In genomic region chr2:132417430-132418035, GRCh38 we compare ENCODE assay signal across 18 cellular contexts. TPM values are rescaled to one million over a fixed set of nuclear protein-coding genes. Genes with fewer than 3 reads are reported as not detected.
DNase-seq lines count a peak whose midpoint lies in the region; TF ChIP-seq lines count a peak whose summit lies in the region.
"Had no signal": no experiment of that assay in that cellular context is flagged by ENCODE, and none has a peak within 500 bp of the region (broad histone marks: within the 10 kb centered on the region; RNA-seq: fewer than 3 reads in every experiment).

No MANE protein-coding gene starts in this region.

- POLR2A ChIA-PET in PC-9 (lab: Charles Lee; ENCODE audit: unreplicated experiment) = no interaction called here

- DNase-seq in PC-9 (peak in 1 of 2 experiments; percentile 50), colonic mucosa (peak; percentile 27), stomach (no peak), GOT3 (lab: John Stamatoyannopoulos, UW) (no peak), dermis blood vessel endothelial cell (no peak), activated gamma-delta T cell treated with Interleukin-2 at 50 U/mL for 16 hours (no peak)
- DNase-seq: COR-L47; effector CD8-positive, alpha-beta T cell; heart left ventricle; immature natural killer cell; KG1; NCI-H1092 treated with DMSO at 0.1 percent for 48 hours; NCI-H2081 treated with DMSO at 0.1 percent for 48 hours; NCI-H526 treated with DMSO at 0.1 percent for 48 hours; retina; stimulated activated naive CD8-positive, alpha-beta T cell treated with anti-CD3 and anti-CD28 coated beads, Interleukin-15, Interleukin-2, amounts not matched to agents 100 U/mL and 50 U/mL, for 24 hours had no signal

- intact Hi-C loops in PC-9 (cut with micrococcal nuclease; ENCODE audit: unreplicated experiment) (loop anchor here (2.0 to 10.0 kb wide), 4 partner anchors 65 to 255 kb away; partner anchors contain the start of gene LYPD1), colonic mucosa (cut with DNase I) (no loop called here), stomach (cut with DNase I; ENCODE audit: low total_unique reads) (no loop called here)

- H3K9ac ChIP-seq in colonic mucosa (ENCODE audit: low read depth in 2 of 2, low read length in 2 of 2) (peak overlapping the region in 1 of 2 donors; percentile 76), mucosa of rectum (ENCODE audit: low read depth in 1 of 2, low read length in 2 of 2) (peak overlapping the region; percentile 28 to 44)

- no peak for TF ChIP-seq POLR2A in stomach (IDR thresholded peaks at IDR 0.05)

- peak overlapping the region; percentile 63 for H2AFZ ChIP-seq in PC-9

- H3K9me2 ChIP-seq in PC-9 (ENCODE audit: insufficient read depth) = no peaks in the 10 kb centered on the region

- H3K27me3 ChIP-seq in PC-9 (ENCODE audit: insufficient read depth, low read depth) = no peaks in the 10 kb centered on the region
- no peaks in the 10 kb centered on the region for H3K27me3 ChIP-seq in colonic mucosa
- no peaks in the 10 kb centered on the region for H3K27me3 ChIP-seq in mucosa of rectum (ENCODE audit: control insufficient read depth in 2 of 2, insufficient read depth in 2 of 2, low read length in 2 of 2)
- H3K27me3 ChIP-seq in stomach = peaks cover 0 to 9% (median 0%) of the 10 kb centered on the region in 3 donors

- H3K4me1 ChIP-seq in PC-9 (replicated peaks; ENCODE audit: insufficient read depth) (peaks cover 62% of the 10 kb centered on the region), colonic mucosa (no peaks in the 10 kb centered on the region), mucosa of rectum (ENCODE audit: control insufficient read depth in 2 of 2, insufficient read depth in 2 of 2, low read length in 2 of 2) (peaks cover 18 to 42% of the 10 kb centered on the region in 2 donors), stomach (peaks cover 28 to 50% (median 39%) of the 10 kb centered on the region in 4 donors)

- no peak for TF ChIP-seq EP300 in stomach (IDR thresholded peaks at IDR 0.05)

- peak overlapping the region; percentile 73 for H3K4me3 ChIP-seq in PC-9
- H3K4me3 ChIP-seq in colonic mucosa = peak overlapping the region; percentile 44
- H3K4me3 ChIP-seq in mucosa of rectum (ENCODE audit: low read length in 2 of 2) = peak overlapping the region; percentile 70 to 78
- H3K4me3 ChIP-seq in stomach = peak overlapping the region; percentile 50 to 61 (median 55)

- H3K36me3 ChIP-seq in PC-9 (ENCODE audit: low read depth) = 0 out of 2 replicates have a peak, but pooled peaks cover 4% of the 10 kb centered on the region
- no peaks in the 10 kb centered on the region for H3K36me3 ChIP-seq in colonic mucosa
- H3K36me3 ChIP-seq in mucosa of rectum (ENCODE audit: control insufficient read depth in 2 of 2, insufficient read depth in 2 of 2, low read length in 2 of 2) = no peaks in the 10 kb centered on the region
- no peaks in the 10 kb centered on the region for H3K36me3 ChIP-seq in stomach
- H3K36me3 ChIP-seq: heart left ventricle had no signal

- no TSS peak for BruUV-seq in PC-9 (replicated peaks; lab: Mats Ljungman, UMichigan)

- peaks cover 7% of the 10 kb centered on the region; the same call in 1 of the 2 replicates for H4K20me1 ChIP-seq in PC-9 (ENCODE audit: insufficient read depth)

- H3K9me3 ChIP-seq in PC-9 (ENCODE audit: insufficient read depth, low read depth) = no peaks in the 10 kb centered on the region
- H3K9me3 ChIP-seq in colonic mucosa = no peaks in the 10 kb centered on the region
- H3K9me3 ChIP-seq in mucosa of rectum (ENCODE audit: control insufficient read depth in 2 of 2, low read length in 2 of 2) = no peaks in the 10 kb centered on the region
- no peaks in the 10 kb centered on the region for H3K9me3 ChIP-seq in stomach
- H3K9me3 ChIP-seq: heart left ventricle had no signal

- peak overlapping the region; percentile 77 for H3K27ac ChIP-seq in PC-9
- H3K27ac ChIP-seq in colonic mucosa = peak overlapping the region; percentile 93
- no peak overlapping the region for H3K27ac ChIP-seq in mucosa of rectum (ENCODE audit: low read depth in 2 of 2, low read length in 2 of 2)
- H3K27ac ChIP-seq in stomach = peak overlapping the region; percentile 89 to 95 (median 93)
- H3K27ac ChIP-seq: heart left ventricle had no signal

- peak overlapping the region; percentile 97 for H3K4me2 ChIP-seq in PC-9

- peaks cover 58% of the 10 kb centered on the region for H3K79me2 ChIP-seq in PC-9 (ENCODE audit: low read depth)

- 80 to 88% (median 81%) methylated on average over 23 to 30 of the region's 30 CpGs for WGBS in stomach, 5 donors

- H3F3A ChIP-seq in PC-9 (ENCODE audit: insufficient read depth, low read depth) = peaks cover 23% of the 10 kb centered on the region

- CTCF ChIA-PET in PC-9 (lab: Charles Lee) = interaction anchor here (1.2 kb wide), 1 partner anchor 69 kb away, joined by 5 read pairs; no protein-coding TSS in a partner anchor

- TF ChIP-seq CTCF in PC-9 (conservative IDR thresholded peaks at IDR 0.05) = peak; percentile 28; the same call in 1 of the 2 replicates
- TF ChIP-seq CTCF in colonic mucosa (IDR thresholded peaks at IDR 0.05) = no peak
- no peak for TF ChIP-seq CTCF in stomach (IDR thresholded peaks at IDR 0.05)

RNA-seq across cellular contexts. Expression of gene GPR39, which starts 0.9 kb away (rescaled TPM):
- 14.1 and 20.9 TPM in 2 replicates for total RNA-seq in PC-9 (2021)
- 10 to 100 TPM; 12.3 to 14.6 TPM for total RNA-seq in colonic mucosa
- total RNA-seq in stomach = 10 to 100 TPM in 3 of 5 donors, under 1 TPM in 1, not detected in 1; 0.87 to 16.0 (median 13.1) TPM
- polyA plus RNA-seq in stomach = 1 to 10 TPM in 2 of 3 donors, under 1 TPM in 1; 0.92 to 5.5 (median 3.0) TPM
- total RNA-seq in dermis blood vessel endothelial cell = under 0.01 TPM in 1 of 2 replicates, not detected in the other
- total RNA-seq: activated T-helper 2 cell treated with anti-CD3 and anti-CD28 coated beads, Interferon-gamma antibody, Interleukin-2, Interleukin-4, amounts not matched to agents 10 μg/mL and 5 μg/mL and 100 μg/mL, durations not matched to agents 14 hours and 24 hours and 36 hours; heart left ventricle had no signal
- polyA plus RNA-seq: immature natural killer cell had no signal

Comparison
In these comparisons a context has a peak if more than half of its experiments do, and no peak if none do; other contexts are left out.
1. H3K27ac ChIP-seq: peak in PC-9 (single experiment), colonic mucosa (single experiment) and stomach (5 of 5); none in mucosa of rectum (0 of 2).
2. Peak in every context shown above with its lines, with median percentiles within 50 percentile points of each other: H3K4me3 ChIP-seq.